In genomic region chr22:26170795-26171194, GRCh38 we compare ENCODE assay signal across 1 cellular context.
TF ChIP-seq lines count a peak whose summit lies in the region.

No MANE protein-coding gene starts in this region.

TF ChIP-seq in WTC11, 78 proteins besides CTCF, POLR2A, EP300 and RAD21 (continued from another document and continues in another):
- TF ChIP-seq, protein P1, sequence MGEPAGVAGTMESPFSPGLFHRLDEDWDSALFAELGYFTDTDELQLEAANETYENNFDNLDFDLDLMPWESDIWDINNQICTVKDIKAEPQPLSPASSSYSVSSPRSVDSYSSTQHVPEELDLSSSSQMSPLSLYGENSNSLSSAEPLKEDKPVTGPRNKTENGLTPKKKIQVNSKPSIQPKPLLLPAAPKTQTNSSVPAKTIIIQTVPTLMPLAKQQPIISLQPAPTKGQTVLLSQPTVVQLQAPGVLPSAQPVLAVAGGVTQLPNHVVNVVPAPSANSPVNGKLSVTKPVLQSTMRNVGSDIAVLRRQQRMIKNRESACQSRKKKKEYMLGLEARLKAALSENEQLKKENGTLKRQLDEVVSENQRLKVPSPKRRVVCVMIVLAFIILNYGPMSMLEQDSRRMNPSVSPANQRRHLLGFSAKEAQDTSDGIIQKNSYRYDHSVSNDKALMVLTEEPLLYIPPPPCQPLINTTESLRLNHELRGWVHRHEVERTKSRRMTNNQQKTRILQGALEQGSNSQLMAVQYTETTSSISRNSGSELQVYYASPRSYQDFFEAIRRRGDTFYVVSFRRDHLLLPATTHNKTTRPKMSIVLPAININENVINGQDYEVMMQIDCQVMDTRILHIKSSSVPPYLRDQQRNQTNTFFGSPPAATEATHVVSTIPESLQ (CRISPR knock-in tag; IDR thresholded peaks at IDR 0.05): no peak
- peak; percentile 68 for TF ChIP-seq USF1 (CRISPR knock-in tag; IDR thresholded peaks at IDR 0.05)
- TF ChIP-seq, protein P2, sequence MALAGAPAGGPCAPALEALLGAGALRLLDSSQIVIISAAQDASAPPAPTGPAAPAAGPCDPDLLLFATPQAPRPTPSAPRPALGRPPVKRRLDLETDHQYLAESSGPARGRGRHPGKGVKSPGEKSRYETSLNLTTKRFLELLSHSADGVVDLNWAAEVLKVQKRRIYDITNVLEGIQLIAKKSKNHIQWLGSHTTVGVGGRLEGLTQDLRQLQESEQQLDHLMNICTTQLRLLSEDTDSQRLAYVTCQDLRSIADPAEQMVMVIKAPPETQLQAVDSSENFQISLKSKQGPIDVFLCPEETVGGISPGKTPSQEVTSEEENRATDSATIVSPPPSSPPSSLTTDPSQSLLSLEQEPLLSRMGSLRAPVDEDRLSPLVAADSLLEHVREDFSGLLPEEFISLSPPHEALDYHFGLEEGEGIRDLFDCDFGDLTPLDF (CRISPR knock-in tag; IDR thresholded peaks at IDR 0.05): no peak
- peak; percentile 83 for TF ChIP-seq NFE2L1 (CRISPR knock-in tag; IDR thresholded peaks at IDR 0.05)
- peak; percentile 76; the same call in 1 of the 2 replicates for TF ChIP-seq TEAD1 (CRISPR knock-in tag; IDR thresholded peaks at IDR 0.05)
- no peak for TF ChIP-seq PRRX2 (CRISPR knock-in tag; IDR thresholded peaks at IDR 0.05)
- 0 out of 2 replicates have a peak, but pooled peaks have one; percentile 30 for TF ChIP-seq ZNF263 (CRISPR knock-in tag; IDR thresholded peaks at IDR 0.05; ENCODE audit: low read depth)
- no peak for TF ChIP-seq AR (CRISPR knock-in tag; IDR thresholded peaks at IDR 0.05)
- no peak for TF ChIP-seq STAT6 (CRISPR knock-in tag; conservative IDR thresholded peaks at IDR 0.05; ENCODE audit: low read depth)
- TF ChIP-seq, protein P3, sequence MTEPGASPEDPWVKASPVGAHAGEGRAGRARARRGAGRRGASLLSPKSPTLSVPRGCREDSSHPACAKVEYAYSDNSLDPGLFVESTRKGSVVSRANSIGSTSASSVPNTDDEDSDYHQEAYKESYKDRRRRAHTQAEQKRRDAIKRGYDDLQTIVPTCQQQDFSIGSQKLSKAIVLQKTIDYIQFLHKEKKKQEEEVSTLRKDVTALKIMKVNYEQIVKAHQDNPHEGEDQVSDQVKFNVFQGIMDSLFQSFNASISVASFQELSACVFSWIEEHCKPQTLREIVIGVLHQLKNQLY (CRISPR knock-in tag; IDR thresholded peaks at IDR 0.05): no peak
- peak; percentile 90; the same call in 1 of the 2 replicates for TF ChIP-seq ZNF219 (CRISPR knock-in tag; IDR thresholded peaks at IDR 0.05; ENCODE audit: borderline replicate concordance)
- TF ChIP-seq, protein P4, sequence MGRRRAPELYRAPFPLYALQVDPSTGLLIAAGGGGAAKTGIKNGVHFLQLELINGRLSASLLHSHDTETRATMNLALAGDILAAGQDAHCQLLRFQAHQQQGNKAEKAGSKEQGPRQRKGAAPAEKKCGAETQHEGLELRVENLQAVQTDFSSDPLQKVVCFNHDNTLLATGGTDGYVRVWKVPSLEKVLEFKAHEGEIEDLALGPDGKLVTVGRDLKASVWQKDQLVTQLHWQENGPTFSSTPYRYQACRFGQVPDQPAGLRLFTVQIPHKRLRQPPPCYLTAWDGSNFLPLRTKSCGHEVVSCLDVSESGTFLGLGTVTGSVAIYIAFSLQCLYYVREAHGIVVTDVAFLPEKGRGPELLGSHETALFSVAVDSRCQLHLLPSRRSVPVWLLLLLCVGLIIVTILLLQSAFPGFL (CRISPR knock-in tag; IDR thresholded peaks at IDR 0.05; ENCODE audit: borderline replicate concordance): no peak
- peak; percentile 89; the same call in 1 of the 2 replicates for TF ChIP-seq SMAD4 (CRISPR knock-in tag; IDR thresholded peaks at IDR 0.05)
- no peak for TF ChIP-seq NFATC4 (CRISPR knock-in tag; IDR thresholded peaks at IDR 0.05)
- no peak for TF ChIP-seq RELA (CRISPR knock-in tag; IDR thresholded peaks at IDR 0.05; ENCODE audit: borderline replicate concordance)
- TF ChIP-seq ETV6 (CRISPR knock-in tag; IDR thresholded peaks at IDR 0.05): peak; percentile 73; the same call in 1 of the 2 replicates
- peak; percentile 77; the same call in 1 of the 2 replicates for TF ChIP-seq TEAD4 (CRISPR knock-in tag; IDR thresholded peaks at IDR 0.05)
- TF ChIP-seq ZBTB21 (CRISPR knock-in tag; IDR thresholded peaks at IDR 0.05; ENCODE audit: borderline replicate concordance): no peak
- peak; percentile 77; the same call in 1 of the 2 replicates for TF ChIP-seq E2F5 (CRISPR knock-in tag; IDR thresholded peaks at IDR 0.05)
- 0 out of 2 replicates have a peak, but pooled peaks have one; percentile 33 for TF ChIP-seq ZBTB43 (CRISPR knock-in tag; IDR thresholded peaks at IDR 0.05)
- TF ChIP-seq ELF4 (CRISPR knock-in tag; IDR thresholded peaks at IDR 0.05; ENCODE audit: low read depth): 0 out of 2 replicates have a peak, but pooled peaks have one; percentile 51
- peak; percentile 74; the same call in 1 of the 2 replicates for TF ChIP-seq TP53 (CRISPR knock-in tag; IDR thresholded peaks at IDR 0.05)
- TF ChIP-seq RORB (CRISPR knock-in tag; IDR thresholded peaks at IDR 0.05): no peak
- TF ChIP-seq CREB1 (CRISPR knock-in tag; IDR thresholded peaks at IDR 0.05): no peak
- 0 out of 2 replicates have a peak, but pooled peaks have one; percentile 77 for TF ChIP-seq ATF1 (CRISPR knock-in tag; IDR thresholded peaks at IDR 0.05)
- TF ChIP-seq MAX (CRISPR knock-in tag; IDR thresholded peaks at IDR 0.05): peak; percentile 63; the same call in 1 of the 2 replicates
- no peak for TF ChIP-seq EMX1 (CRISPR knock-in tag; IDR thresholded peaks at IDR 0.05)
- no peak for TF ChIP-seq IRF2 (CRISPR knock-in tag; IDR thresholded peaks at IDR 0.05; ENCODE audit: borderline replicate concordance, low read depth)
- TF ChIP-seq, protein P5, sequence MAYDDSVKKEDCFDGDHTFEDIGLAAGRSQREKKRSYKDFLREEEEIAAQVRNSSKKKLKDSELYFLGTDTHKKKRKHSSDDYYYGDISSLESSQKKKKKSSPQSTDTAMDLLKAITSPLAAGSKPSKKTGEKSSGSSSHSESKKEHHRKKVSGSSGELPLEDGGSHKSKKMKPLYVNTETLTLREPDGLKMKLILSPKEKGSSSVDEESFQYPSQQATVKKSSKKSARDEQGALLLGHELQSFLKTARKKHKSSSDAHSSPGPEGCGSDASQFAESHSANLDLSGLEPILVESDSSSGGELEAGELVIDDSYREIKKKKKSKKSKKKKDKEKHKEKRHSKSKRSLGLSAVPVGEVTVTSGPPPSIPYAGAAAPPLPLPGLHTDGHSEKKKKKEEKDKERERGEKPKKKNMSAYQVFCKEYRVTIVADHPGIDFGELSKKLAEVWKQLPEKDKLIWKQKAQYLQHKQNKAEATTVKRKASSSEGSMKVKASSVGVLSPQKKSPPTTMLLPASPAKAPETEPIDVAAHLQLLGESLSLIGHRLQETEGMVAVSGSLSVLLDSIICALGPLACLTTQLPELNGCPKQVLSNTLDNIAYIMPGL (CRISPR knock-in tag; IDR thresholded peaks at IDR 0.05): peak; percentile 76; the same call in 1 of the 2 replicates
- TF ChIP-seq, protein P6, sequence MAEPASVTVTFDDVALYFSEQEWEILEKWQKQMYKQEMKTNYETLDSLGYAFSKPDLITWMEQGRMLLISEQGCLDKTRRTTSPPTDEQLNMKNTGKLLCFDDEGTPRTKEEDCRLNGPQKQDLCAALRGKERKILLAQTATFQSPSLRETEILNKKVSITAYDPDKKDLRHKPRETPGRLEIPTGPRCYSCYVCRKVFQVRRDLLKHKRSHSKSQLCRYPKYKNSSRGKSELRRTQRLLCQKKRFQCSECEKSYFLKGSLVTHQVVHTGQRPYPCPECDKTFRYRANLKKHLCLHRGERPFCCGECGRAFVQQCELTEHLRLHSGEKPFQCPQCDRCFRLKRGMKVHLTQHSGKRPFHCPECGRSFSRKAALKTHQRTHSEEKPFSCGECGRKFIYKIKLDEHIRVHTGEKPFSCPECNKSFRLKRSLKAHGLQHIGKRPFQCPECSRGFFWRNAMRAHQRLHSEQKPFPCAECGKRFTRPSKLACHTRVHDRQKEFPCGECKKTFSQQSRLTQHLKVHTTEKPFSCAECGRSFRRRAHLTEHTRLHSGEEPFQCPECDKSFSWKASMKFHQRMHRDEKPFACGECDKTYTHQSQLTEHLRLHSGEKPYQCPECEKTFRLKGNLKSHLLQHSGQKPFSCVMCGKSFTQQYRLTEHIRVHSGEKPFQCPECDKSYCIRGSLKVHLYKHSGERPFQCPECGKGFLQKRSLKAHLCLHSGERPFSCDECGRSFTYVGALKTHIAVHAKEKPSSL (CRISPR knock-in tag; conservative IDR thresholded peaks at IDR 0.05): no peak
- TF ChIP-seq, protein P7, sequence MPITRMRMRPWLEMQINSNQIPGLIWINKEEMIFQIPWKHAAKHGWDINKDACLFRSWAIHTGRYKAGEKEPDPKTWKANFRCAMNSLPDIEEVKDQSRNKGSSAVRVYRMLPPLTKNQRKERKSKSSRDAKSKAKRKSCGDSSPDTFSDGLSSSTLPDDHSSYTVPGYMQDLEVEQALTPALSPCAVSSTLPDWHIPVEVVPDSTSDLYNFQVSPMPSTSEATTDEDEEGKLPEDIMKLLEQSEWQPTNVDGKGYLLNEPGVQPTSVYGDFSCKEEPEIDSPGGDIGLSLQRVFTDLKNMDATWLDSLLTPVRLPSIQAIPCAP (CRISPR knock-in tag; IDR thresholded peaks at IDR 0.05): no peak
- TF ChIP-seq ZNF396 (CRISPR knock-in tag; IDR thresholded peaks at IDR 0.05; ENCODE audit: borderline replicate concordance): no peak
